Comparison of ENCODE assay signal across 37 cellular contexts in genomic region chr16:828891-829290, GRCh38. TPM values are rescaled to one million over a fixed set of nuclear protein-coding genes. Genes with fewer than 3 reads are reported as not detected.
"Had no signal": no experiment of that assay in that cellular context is flagged by ENCODE, and none has a peak within 500 bp of the region (broad histone marks: within the 10 kb centered on the region; RNA-seq: fewer than 3 reads in every experiment).

No MANE protein-coding gene starts in this region.

- H3K9me3 ChIP-seq: adrenal gland, body of pancreas had no signal

- H3K36me3 ChIP-seq: adrenal gland, brain microvascular endothelial cell, breast epithelium had no signal

- ATAC-seq: activated CD8-positive, alpha-beta T cell treated with anti-CD3 and anti-CD28 coated beads for 36 hours; activated naive CD4-positive, alpha-beta T cell treated with anti-CD3 and anti-CD28 coated beads, Interleukin-2, amount 50 U/mL, for 72 hours; activated T-cell treated with anti-CD3 and anti-CD28 coated beads, Interleukin-2, amount 50 U/mL, for 4 hours; activated T-cell treated with anti-CD3 and anti-CD28 coated beads, Interleukin-2, amount 50 U/mL, for 72 hours; activated T-helper 17 cell treated with anti-CD3 and anti-CD28 coated beads, Interleukin-2, amount 50 U/mL, for 72 hours; body of pancreas had no signal

- H3K27me3 ChIP-seq: adrenal gland, body of pancreas had no signal

- H3K4me3 ChIP-seq: adrenal gland, body of pancreas, breast epithelium had no signal

- DNase-seq: activated B cell treated with CpG ODN at 0.5 μM for 24 hours; activated CD4-positive, alpha-beta memory T cell treated with anti-CD3 and anti-CD28 coated beads for 36 hours; activated CD4-positive, alpha-beta T cell treated with anti-CD3 and anti-CD28 coated beads for 4 hours; activated CD4-positive, alpha-beta T cell treated with anti-CD3 and anti-CD28 coated beads, Interleukin-2, amount 10 ng/mL, durations not matched to agents 24 days and 14 days; activated CD4-positive, alpha-beta T cell treated with anti-CD3 and anti-CD28 coated beads, Interleukin-2, amount 50 U/mL, for 1 hour; activated CD4-positive, alpha-beta T cell treated with anti-CD3 and anti-CD28 coated beads, Interleukin-2, amount 50 U/mL, for 4 hours; activated CD4-positive, CD25-positive, alpha-beta regulatory T cell treated with anti-CD3 and anti-CD28 coated beads, Interleukin-2, amount 50 U/mL, for 72 hours; activated CD8-positive, alpha-beta memory T cell treated with anti-CD3 and anti-CD28 coated beads, Interleukin-2, amount 50 U/mL, for 4 hours; activated CD8-positive, alpha-beta T cell treated with anti-CD3 and anti-CD28 coated beads for 36 hours; activated effector memory CD4-positive, alpha-beta T cell treated with anti-CD3 and anti-CD28 coated beads, Interleukin-2, amount 50 U/mL, for 16 hours; activated gamma-delta T cell treated with Interleukin-2 at 50 U/mL for 16 hours; activated naive CD4-positive, alpha-beta T cell; activated naive CD4-positive, alpha-beta T cell treated with anti-CD3 and anti-CD28 coated beads for 36 hours; activated naive CD4-positive, alpha-beta T cell treated with anti-CD3 and anti-CD28 coated beads, Interleukin-2, amount 50 U/mL, for 16 hours; activated naive CD8-positive, alpha-beta T cell treated with anti-CD3 and anti-CD28 coated beads for 36 hours; activated T-cell treated with anti-CD3 and anti-CD28 coated beads for 4 hours; activated T-cell treated with anti-CD3 and anti-CD28 coated beads, Interleukin-2, amount 50 U/mL, for 1 hour; activated T-cell treated with anti-CD3 and anti-CD28 coated beads, Interleukin-2, amount 50 U/mL, for 4 hours; activated T-cell treated with anti-CD3 and anti-CD28 coated beads, Interleukin-2, amount 50 U/mL, for 72 hours; adrenal gland; amniotic stem cell; aorta; body of pancreas; brain microvascular endothelial cell; central memory CD4-positive, alpha-beta T cell; T-helper 1 cell; T-helper 2 cell; T-helper 9 cell had no signal

- H3K27ac ChIP-seq: adrenal gland, body of pancreas, brain microvascular endothelial cell, breast epithelium, VCaP had no signal

RNA-seq across cellular contexts. Expression of gene GNG13, which starts 28.4 kb away (rescaled TPM):
- total RNA-seq: activated B cell treated with CpG ODN at 0.5 μM for 24 hours; activated CD4-positive, alpha-beta memory T cell treated with anti-CD3 and anti-CD28 coated beads for 36 hours; activated CD4-positive, alpha-beta T cell treated with anti-CD3 and anti-CD28 coated beads, Interleukin-2, amount 10 ng/mL, durations not matched to agents 24 days and 14 days; activated CD8-positive, alpha-beta memory T cell treated with anti-CD3 and anti-CD28 coated beads for 36 hours; activated CD8-positive, alpha-beta T cell treated with anti-CD3 and anti-CD28 coated beads for 36 hours; activated naive CD4-positive, alpha-beta T cell treated with anti-CD3 and anti-CD28 coated beads for 36 hours; activated naive CD4-positive, alpha-beta T cell treated with anti-CD3 and anti-CD28 coated beads, Interleukin-2, amount 50 U/mL, for 72 hours; activated naive CD8-positive, alpha-beta T cell treated with anti-CD3 and anti-CD28 coated beads for 36 hours; activated T-cell treated with anti-CD3 and anti-CD28 coated beads, Interleukin-2, amount 50 U/mL, for 4 hours; activated T-cell treated with anti-CD3 and anti-CD28 coated beads, Interleukin-2, amount 50 U/mL, for 72 hours; activated T-helper 1 cell treated with anti-CD3 and anti-CD28 coated beads, Interleukin-12 subunit alpha, Interleukin-12 subunit beta, Interleukin-2, Interleukin-4 antibody, amounts not matched to agents 30 ng/mL and 10 ng/mL and 1 ng/mL, durations not matched to agents 14 hours and 24 hours and 36 hours; activated T-helper 17 cell treated with anti-CD3 and anti-CD28 coated beads, Interleukin-2, amount 50 U/mL, for 72 hours; adrenal gland; aorta; astrocyte; body of pancreas; breast epithelium; cardiac septum; cerebellum had no signal
- polyA plus RNA-seq: adrenal gland, aorta had no signal
